Comparison of ENCODE assay signal across 30 cellular contexts in the genomic region with DNA sequence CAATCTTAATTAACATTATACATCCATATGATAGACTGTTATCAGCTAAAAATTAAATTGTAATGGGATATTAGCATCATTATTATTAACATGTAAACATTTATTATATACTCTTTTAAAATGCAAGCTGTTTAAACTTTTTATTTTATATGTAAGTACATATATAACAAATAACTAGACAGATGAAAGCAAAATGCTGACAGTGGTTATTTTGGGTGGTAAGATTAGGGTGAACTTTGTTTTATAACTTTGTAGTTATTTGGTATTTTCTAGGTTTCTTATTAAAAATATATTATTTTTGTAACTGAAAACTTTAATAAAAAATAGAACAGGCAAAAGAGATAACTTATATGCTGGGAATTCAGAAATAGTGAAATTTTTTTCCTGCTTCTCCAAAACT.
"Had no signal": no experiment of that assay in that cellular context is flagged by ENCODE, and none has a peak within 500 bp of the region (broad histone marks: within the 10 kb centered on the region; RNA-seq: fewer than 3 reads in every experiment).

No MANE protein-coding gene starts in this region.

- FAIRE-seq: astrocyte, TTC549 had no signal

- H3K9me3 ChIP-seq: adrenal gland, body of pancreas, MG63, SJCRH30 had no signal

- H3K27me3 ChIP-seq: adrenal gland, body of pancreas, breast epithelium, MG63, SJCRH30 had no signal

- H3K36me3 ChIP-seq: adrenal gland, breast epithelium, MG63, SJCRH30 had no signal

- H3K27ac ChIP-seq: adrenal gland, body of pancreas, breast epithelium, SJCRH30, SK-N-MC had no signal

- ATAC-seq: activated CD8-positive, alpha-beta T cell treated with anti-CD3 and anti-CD28 coated beads for 36 hours; activated naive CD4-positive, alpha-beta T cell treated with anti-CD3 and anti-CD28 coated beads, Interleukin-2, amount 50 U/mL, for 72 hours; activated T-cell treated with anti-CD3 and anti-CD28 coated beads, Interleukin-2, amount 50 U/mL, for 72 hours; activated T-helper 17 cell treated with anti-CD3 and anti-CD28 coated beads, Interleukin-2, amount 50 U/mL, for 72 hours; body of pancreas had no signal

- H3K4me3 ChIP-seq: adrenal gland, body of pancreas, breast epithelium, MG63, SJCRH30, SK-N-MC had no signal

- DNase-seq: activated CD4-positive, alpha-beta T cell treated with anti-CD3 and anti-CD28 coated beads, Interleukin-2, amount 10 ng/mL, durations not matched to agents 24 days and 14 days; activated CD4-positive, alpha-beta T cell treated with anti-CD3 and anti-CD28 coated beads, Interleukin-2, amount 50 U/mL, for 4 hours; activated CD8-positive, alpha-beta T cell treated with anti-CD3 and anti-CD28 coated beads for 36 hours; activated effector memory CD4-positive, alpha-beta T cell treated with anti-CD3 and anti-CD28 coated beads, Interleukin-2, amount 50 U/mL, for 16 hours; activated naive CD4-positive, alpha-beta T cell treated with anti-CD3 and anti-CD28 coated beads for 36 hours; activated T-cell treated with anti-CD3 and anti-CD28 coated beads, Interleukin-2, amount 50 U/mL, for 1 hour; activated T-cell treated with anti-CD3 and anti-CD28 coated beads, Interleukin-2, amount 50 U/mL, for 72 hours; adrenal gland; body of pancreas; caudate nucleus; cerebellar nuclear complex; Kasumi-1; KG1; MG63; NCI-H1048; NCI-H1105 treated with DMSO at 0.1 percent for 48 hours; NCI-H1436; NCI-H1694; NCI-H1930; NCI-H2081 treated with DMSO at 0.1 percent for 48 hours; NCI-H446 treated with DMSO at 0.1 percent for 48 hours; NCI-H524 treated with DMSO at 0.1 percent for 48 hours; SHP77; SJCRH30 had no signal

- H3K4me1 ChIP-seq: adrenal gland, body of pancreas, breast epithelium, SJCRH30 had no signal
